ENCODE assay signal across 27 cellular contexts in the genomic region with DNA sequence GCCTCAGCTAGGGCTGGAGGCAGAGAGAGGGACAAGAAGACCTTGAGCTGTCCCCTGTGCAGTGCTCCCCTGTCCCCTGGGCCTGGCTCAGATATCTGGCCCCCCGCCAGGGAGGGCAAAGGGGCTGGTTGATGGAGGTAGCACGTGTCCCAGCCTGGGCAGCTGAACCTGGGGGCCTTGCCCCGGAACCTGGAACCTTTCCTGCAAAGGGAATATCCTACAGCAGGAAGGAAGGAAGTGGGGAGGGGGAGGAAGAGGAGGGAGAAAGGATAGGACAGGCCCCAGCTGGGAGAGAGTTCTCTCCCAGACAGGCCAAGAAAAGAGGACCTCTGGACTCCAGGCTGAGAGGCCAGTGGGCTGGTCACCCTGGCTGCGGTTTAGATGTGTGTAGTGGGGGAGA. TPM values are rescaled to one million over a fixed set of nuclear protein-coding genes. Genes with fewer than 3 reads are reported as not detected.
DNase-seq lines count a peak whose midpoint lies in the region; ATAC-seq and TF ChIP-seq lines count a peak whose summit lies in the region.
"Had no signal": no experiment of that assay in that cellular context is flagged by ENCODE, and none has a peak within 500 bp of the region (broad histone marks: within the 10 kb centered on the region; RNA-seq: fewer than 3 reads in every experiment).

No MANE protein-coding gene starts in this region.

- H3K4me3 ChIP-seq in heart right ventricle, result no peak overlapping the region
- H3K4me3 ChIP-seq in lung, result no peak overlapping the region
- no peak overlapping the region for H3K4me3 ChIP-seq in lower leg skin (ENCODE audit: low read depth, poor library complexity, severe bottlenecking)
- H3K4me3 ChIP-seq in testis, result no peak overlapping the region
- H3K4me3 ChIP-seq: gastrocnemius medialis, GM23248, upper lobe of left lung had no signal

- H3K9me3 ChIP-seq in heart right ventricle (no peaks in the 10 kb centered on the region), lung (ENCODE audit: control insufficient read depth in 2 of 2, insufficient read depth in 1 of 2, low read length in 1 of 2) (no peaks in the 10 kb centered on the region), testis (no peaks in the 10 kb centered on the region)
- H3K9me3 ChIP-seq: gastrocnemius medialis, upper lobe of left lung had no signal

- H3K27ac ChIP-seq in heart right ventricle, result peak overlapping the region in 3 of 10 donors; percentile 15 to 49 (median 46)
- H3K27ac ChIP-seq in lung (ENCODE audit: low read depth in 1 of 2, low read length in 1 of 2), result peak overlapping the region in 1 of 2 donors; percentile 6
- no peak overlapping the region for H3K27ac ChIP-seq in testis
- H3K27ac ChIP-seq: gastrocnemius medialis, GM23248 had no signal

- DNase-seq in Right ventricle myocardium superior (peak; percentile 63), cardiac septum (ENCODE audit: low spot score) (no peak), heart right ventricle (peak in 1 of 2 donors; percentile 49), lung (ENCODE audit: low spot score) (peak; percentile 36), lower leg skin (ENCODE audit: low spot score in 2 of 2) (no peak), testis (no peak)
- DNase-seq in activated CD8-positive, alpha-beta memory T cell treated with anti-CD3 and anti-CD28 coated beads for 24 hours, result no peak
- DNase-seq: activated CD4-positive, alpha-beta T cell treated with anti-CD3 and anti-CD28 coated beads for 48 hours; activated T-cell treated with anti-CD3 and anti-CD28 coated beads for 4 hours; amygdala; gastrocnemius medialis; GM23248; hippocampal formation; IMR-90; left colon; naive thymus-derived CD8-positive, alpha-beta T cell; NCI-H1048; NCI-H2107; NCI-H446; NCI-H82; T-helper 9 cell; upper lobe of left lung; WERI-Rb-1 had no signal

- TF ChIP-seq POLR2A in lower leg skin (IDR thresholded peaks at IDR 0.05) (no peak), testis (IDR thresholded peaks at IDR 0.05) (no peak)

- TF ChIP-seq CTCF in heart right ventricle (IDR thresholded peaks at IDR 0.05), result no peak
- no peak for TF ChIP-seq CTCF in lung (IDR thresholded peaks at IDR 0.05; ENCODE audit: control extremely low read depth, extremely low read depth)
- TF ChIP-seq CTCF in lower leg skin (IDR thresholded peaks at IDR 0.05), result no peak
- TF ChIP-seq CTCF in testis (IDR thresholded peaks at IDR 0.05), result no peak

- WGBS in heart right ventricle, 2 donors, result 52 to 53% methylated on average over 4 of the region's 4 CpGs
- WGBS in lung, 2 donors, result 53 to 86% methylated on average over 4 of the region's 4 CpGs
- 63 to 72% methylated on average over 4 of the region's 4 CpGs for WGBS in lower leg skin, 2 donors
- 54 to 64% methylated on average over 3 to 4 of the region's 4 CpGs for WGBS in testis, 2 donors

- H3K27me3 ChIP-seq in heart right ventricle (peaks cover 4 to 25% (median 23%) of the 10 kb centered on the region in 7 donors), lung (ENCODE audit: control insufficient read depth, insufficient read depth) (no peaks in the 10 kb centered on the region), testis (no peaks in the 10 kb centered on the region)

- H3K36me3 ChIP-seq in heart right ventricle, result no peaks in the 10 kb centered on the region
- no peaks in the 10 kb centered on the region for H3K36me3 ChIP-seq in lung (ENCODE audit: control insufficient read depth in 2 of 2, insufficient read depth in 2 of 2, low read length in 2 of 2)
- no peaks in the 10 kb centered on the region for H3K36me3 ChIP-seq in testis (ENCODE audit: low read depth, missing control alignments)
- H3K36me3 ChIP-seq: gastrocnemius medialis, upper lobe of left lung, WERI-Rb-1 had no signal

- intact Hi-C loops in Right ventricle myocardium superior (cut with DNase I), result no loop called here
- intact Hi-C loops in cardiac septum (cut with DNase I), result loop anchor here (5.0 to 10.0 kb wide), 2 partner anchors 71 to 343 kb away; no protein-coding TSS in a partner anchor
- intact Hi-C loops in heart right ventricle (cut with DNase I), result loop anchor here in 5 of 10 donors (5.0 to 10.0 kb wide), 4 partner anchors 56 to 343 kb away; no protein-coding TSS in a partner anchor
- intact Hi-C loops in lower leg skin (cut with DNase I; ENCODE audit: low total_unique reads), result loop anchor here (5.0 kb wide), 1 partner anchor 136 kb away; no protein-coding TSS in a partner anchor
- intact Hi-C loops in testis (cut with DNase I; ENCODE audit: low total_unique reads), result loop anchor here (5.0 kb wide), 1 partner anchor 136 kb away; no protein-coding TSS in a partner anchor

- ATAC-seq in Right ventricle myocardium superior (ENCODE audit: poor library complexity), result no peak
- peak in 6 of 8 donors; percentile 6 to 24 (median 9) for ATAC-seq in heart right ventricle
- no peak for ATAC-seq in lung (ENCODE audit: insufficient read depth, low FRiP score)
- no peak for ATAC-seq in HG03135 (IDR thresholded peaks at IDR 0.05; ENCODE audit: unreplicated experiment)
- ATAC-seq: activated naive CD4-positive, alpha-beta T cell treated with anti-CD3 and anti-CD28 coated beads, Interleukin-2, amount 50 U/mL, for 72 hours; gastrocnemius medialis; left colon; naive thymus-derived CD8-positive, alpha-beta T cell; stimulated activated effector memory CD8-positive, alpha-beta T cell treated with anti-CD3 and anti-CD28 coated beads, Interleukin-12 subunit alpha, Interleukin-12 subunit beta, amount 100 ng/mL, for 72 hours had no signal

- H3K4me1 ChIP-seq in heart right ventricle (peaks cover 5 to 38% (median 18%) of the 10 kb centered on the region in 9 donors), lung (ENCODE audit: control insufficient read depth in 2 of 2, insufficient read depth in 2 of 2, low read length in 2 of 2) (peaks cover 0 to 9% of the 10 kb centered on the region in 2 donors), testis (peaks cover 10% of the 10 kb centered on the region)

RNA-seq across cellular contexts. Expression of gene PSD2, which starts 27.6 kb away (rescaled TPM):
- total RNA-seq in Right ventricle myocardium superior (not detected), cardiac septum (0.08 TPM), heart right ventricle (under 1 TPM in 2 of 10 donors, not detected in 8; 0.08 to 0.09 TPM), lung (under 1 TPM; 0.06 to 0.20 TPM), lower leg skin (under 1 TPM; 0.15 to 0.30 (median 0.16) TPM), testis (1 to 10 TPM; 1.9 to 2.0 TPM)
- polyA plus RNA-seq in heart right ventricle (under 1 TPM in 1 of 2 donors, not detected in 1; 0.03 TPM), lung (under 1 TPM; 0.01 to 0.04 TPM), testis (ENCODE audit: insufficient read depth, low read depth, low replicate concordance) (1.6 TPM)
- total RNA-seq: activated naive CD4-positive, alpha-beta T cell treated with anti-CD3 and anti-CD28 coated beads, Interleukin-2, amount 50 U/mL, for 72 hours; CD4-positive, alpha-beta memory T cell; IMR-90 had no signal
- polyA plus RNA-seq: CD4-positive, alpha-beta memory T cell; GM23248 had no signal

Comparison
In these comparisons a context has a peak if more than half of its experiments do, and no peak if none do; other contexts are left out.
1. ATAC-seq: peak in heart right ventricle (6 of 8); none in Right ventricle myocardium superior (single experiment), lung (single experiment) and HG03135 (single experiment).
2. DNase-seq: peak in Right ventricle myocardium superior (single experiment) and lung (single experiment); none in cardiac septum (single experiment), activated CD8-positive, alpha-beta memory T cell treated with anti-CD3 and anti-CD28 coated beads for 24 hours (single experiment), lower leg skin (0 of 2) and testis (single experiment).